17 cellular contexts compared by ENCODE assay signal in the genomic region with DNA sequence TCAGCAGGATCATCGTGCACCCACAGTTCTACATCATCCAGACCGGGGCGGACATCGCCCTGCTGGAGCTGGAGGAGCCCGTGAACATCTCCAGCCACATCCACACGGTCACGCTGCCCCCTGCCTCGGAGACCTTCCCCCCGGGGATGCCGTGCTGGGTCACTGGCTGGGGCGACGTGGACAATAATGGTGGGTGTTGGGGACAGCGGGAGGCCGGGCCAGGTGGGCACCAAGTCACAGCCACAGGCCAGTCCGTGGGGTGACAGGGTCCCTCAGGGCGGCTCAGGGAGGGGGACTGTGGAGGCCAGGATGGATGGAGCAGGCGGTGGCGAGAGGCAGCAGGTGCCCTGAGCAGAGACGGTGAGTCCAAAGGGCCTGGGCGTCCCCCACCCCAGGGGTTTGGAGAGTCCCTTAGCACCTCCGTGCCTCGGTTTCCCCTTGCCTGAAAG. TPM values are rescaled to one million over a fixed set of nuclear protein-coding genes. Genes with fewer than 3 reads are reported as not detected.
DNase-seq lines count a peak whose midpoint lies in the region; ATAC-seq, FAIRE-seq and TF ChIP-seq lines count a peak whose summit lies in the region.
"Had no signal": no experiment of that assay in that cellular context is flagged by ENCODE, and none has a peak within 500 bp of the region (broad histone marks: within the 10 kb centered on the region; RNA-seq: fewer than 3 reads in every experiment).

No MANE protein-coding gene starts in this region.

- H3K79me2 ChIP-seq in SK-N-SH (ENCODE audit: insufficient read depth) (no peaks in the 10 kb centered on the region), HepG2 (ENCODE audit: insufficient read depth, low read length) (no peaks in the 10 kb centered on the region)

- H3K4me1 ChIP-seq in SK-N-SH (ENCODE audit: control insufficient read depth in 1 of 2, insufficient read depth in 2 of 2, low read depth in 1 of 2, low read length in 1 of 2) = peaks cover 0 to 2% of the 10 kb centered on the region in 2 experiments; a peak in 1 of 4 replicates
- no peaks in the 10 kb centered on the region for H3K4me1 ChIP-seq in HepG2 (ENCODE audit: insufficient read depth, low read length)
- H3K4me1 ChIP-seq in right lobe of liver = no peaks in the 10 kb centered on the region
- peaks cover 0 to 2% of the 10 kb centered on the region in 2 donors for H3K4me1 ChIP-seq in neuronal stem cell (ENCODE audit: control insufficient read depth in 2 of 2, insufficient read depth in 1 of 2, low read depth in 1 of 2, low read length in 2 of 2)
- H3K4me1 ChIP-seq: HAP-1 had no signal

- WGBS in SK-N-SH (ENCODE audit: low lambda C conversion rate) = 35% methylated on average over 16 of the region's 22 CpGs
- 10% methylated on average over 15 of the region's 22 CpGs for WGBS in HepG2 (ENCODE audit: low lambda C conversion rate)
- WGBS in right lobe of liver (ENCODE audit: insufficient coverage, low coverage, low lambda C conversion rate, missing lambda C conversion rate) = 20% methylated on average over 1 of the region's 22 CpGs
- WGBS in neuronal stem cell (ENCODE audit: extremely low coverage in 2 of 2, insufficient read length in 2 of 2, insufficient replicate concordance in 1 of 2), 2 donors = no CpG with 5 or more reads among the region's 22 CpGs

- H2BK120ac ChIP-seq in neuronal stem cell (ENCODE audit: low read depth, low read length) = no peak overlapping the region

- peak overlapping the region; percentile 57 for H3K18ac ChIP-seq in neuronal stem cell (ENCODE audit: low read length)

- no peak overlapping the region for H3K9ac ChIP-seq in SK-N-SH
- no peak overlapping the region for H3K9ac ChIP-seq in HepG2 (ENCODE audit: insufficient read depth, low read depth, low read length)
- peak overlapping the region; percentile 60 for H3K9ac ChIP-seq in neuronal stem cell (ENCODE audit: low read depth, low read length, poor library complexity)
- H3K9ac ChIP-seq: BLaER1 treated with 17β-estradiol and CSF1 and Interleukin-3, amounts not matched to agents 10 nM and 100 nM had no signal

- H3K27ac ChIP-seq in SK-N-SH (ENCODE audit: low read depth in 2 of 2, low read length in 1 of 2) = no peak overlapping the region
- no peak overlapping the region for H3K27ac ChIP-seq in HepG2 (ENCODE audit: extremely low read length, insufficient read depth, low read length)
- H3K27ac ChIP-seq in right lobe of liver = no peak overlapping the region
- H3K27ac ChIP-seq in neuronal stem cell (replicated peaks; ENCODE audit: low read length) = no peak overlapping the region
- H3K27ac ChIP-seq: 22Rv1; BLaER1 treated with 17β-estradiol and CSF1 and Interleukin-3, amounts not matched to agents 10 nM and 100 nM had no signal

- peaks cover 4% of the 10 kb centered on the region for H3K79me1 ChIP-seq in neuronal stem cell (ENCODE audit: low read depth, low read length)

- intact Hi-C loops in HepG2 (cut with micrococcal nuclease; ENCODE audit: unreplicated experiment) = no loop called here
- intact Hi-C loops in right lobe of liver (cut with DNase I) = no loop called here

- H3K9me2 ChIP-seq in SK-N-SH = no peaks in the 10 kb centered on the region

- H3K27me3 ChIP-seq in SK-N-SH (ENCODE audit: insufficient read depth) = peaks cover 46% of the 10 kb centered on the region
- H3K27me3 ChIP-seq in HepG2 (ENCODE audit: control insufficient read depth in 1 of 2, insufficient read depth in 2 of 2, low read length in 2 of 2) = peaks cover 13 to 49% of the 10 kb centered on the region in 2 experiments; a peak in 4 of 5 replicates
- peaks cover 0 to 5% of the 10 kb centered on the region in 2 donors for H3K27me3 ChIP-seq in right lobe of liver
- H3K27me3 ChIP-seq in neuronal stem cell (ENCODE audit: control insufficient read depth in 3 of 3, insufficient read depth in 3 of 3, low read depth in 1 of 3, low read length in 3 of 3) = peaks cover 11 to 46% (median 32%) of the 10 kb centered on the region in 3 experiments

- no peak overlapping the region for H2AFZ ChIP-seq in SK-N-SH (ENCODE audit: low read depth)
- no peak overlapping the region for H2AFZ ChIP-seq in HepG2 (ENCODE audit: low read length)
- no peak overlapping the region for H2AFZ ChIP-seq in neuronal stem cell (ENCODE audit: low read length)

- FAIRE-seq in HepG2 (lab: Jason Lieb, UNC) = no peak
- FAIRE-seq: H1, HTR-8/SVneo had no signal

- ATAC-seq in SK-N-SH treated with all-trans-retinoic acid at 6 μM for 48 hours = peak; percentile 11; the same call in 2 of the 3 replicates
- peak; percentile 7; the same call in 2 of the 3 replicates for ATAC-seq in HepG2
- ATAC-seq in right lobe of liver = no peak
- ATAC-seq in HG02798 (IDR thresholded peaks at IDR 0.05; ENCODE audit: poor library complexity, unreplicated experiment) = no peak

- in situ Hi-C loops in HepG2 (cut with HindIII; ENCODE audit: extremely low pct_ligation_motif_present, low pct_unique_long_range_greater_than_20kb) = no loop called here

- no peak for TF ChIP-seq RAD21 in SK-N-SH (IDR thresholded peaks at IDR 0.05; ENCODE audit: low read length)
- TF ChIP-seq RAD21 in HepG2 (CRISPR knock-in tag; IDR thresholded peaks at IDR 0.05) = no peak

- H4K20me1 ChIP-seq in SK-N-SH (ENCODE audit: insufficient read depth) (no peaks in the 10 kb centered on the region), HepG2 (ENCODE audit: insufficient read depth, low read length) (no peaks in the 10 kb centered on the region)

- peak overlapping the region; percentile 43 for H4K91ac ChIP-seq in neuronal stem cell (ENCODE audit: low read depth, low read length, poor library complexity)

- no peak overlapping the region for H3K4me2 ChIP-seq in SK-N-SH
- no peak overlapping the region for H3K4me2 ChIP-seq in HepG2 (ENCODE audit: low read depth, low read length)
- H3K4me2 ChIP-seq in neuronal stem cell (ENCODE audit: insufficient read depth, low read length, poor library complexity, severe bottlenecking) = no peak overlapping the region

- TF ChIP-seq CTCF in SK-N-SH (IDR thresholded peaks at IDR 0.05) = no peak
- TF ChIP-seq CTCF in HepG2 (CRISPR knock-in tag; IDR thresholded peaks at IDR 0.05) = no peak
- no peak for TF ChIP-seq CTCF in right lobe of liver (IDR thresholded peaks at IDR 0.05)

- no peaks in the 10 kb centered on the region for H3F3A ChIP-seq in SK-N-SH (replicated peaks; ENCODE audit: insufficient read depth)

- peak overlapping the region; percentile 92 for H2AK5ac ChIP-seq in neuronal stem cell (ENCODE audit: low read depth, low read length)

- no peak overlapping the region for H3K4me3 ChIP-seq in SK-N-SH (ENCODE audit: low read depth in 2 of 2, low read length in 1 of 2)
- no peak overlapping the region for H3K4me3 ChIP-seq in HepG2 (replicated peaks in 1 of 3; ENCODE audit: insufficient read depth in 1 of 3, low read depth in 2 of 3, low read length in 3 of 3)
- H3K4me3 ChIP-seq in right lobe of liver = no peak overlapping the region
- no peak overlapping the region for H3K4me3 ChIP-seq in neuronal stem cell (ENCODE audit: low read length in 2 of 2)
- H3K4me3 ChIP-seq: BLaER1 treated with 17β-estradiol and CSF1 and Interleukin-3, amounts not matched to agents 10 nM and 100 nM; HAP-1 had no signal

- TF ChIP-seq EP300 in SK-N-SH (IDR thresholded peaks at IDR 0.05; ENCODE audit: borderline replicate concordance in 1 of 2, low read depth in 1 of 2, low read length in 1 of 2) (no peak), HepG2 (IDR thresholded peaks at IDR 0.05; ENCODE audit: low read depth in 2 of 2, low read length in 2 of 2) (no peak), HepG2 (CRISPR knock-in tag; IDR thresholded peaks at IDR 0.05; ENCODE audit: borderline replicate concordance) (no peak)

- BruUV-seq in HepG2 (replicated peaks; lab: Mats Ljungman, UMichigan) = no TSS peak

- TF ChIP-seq POLR2A in HepG2 (IDR thresholded peaks at IDR 0.05; ENCODE audit: insufficient read depth in 1 of 2, low read depth in 2 of 2, low read length in 2 of 2) = no peak
- no peak for TF ChIP-seq POLR2A in right lobe of liver (IDR thresholded peaks at IDR 0.05)

- H3K14ac ChIP-seq in neuronal stem cell (ENCODE audit: low read length) = peak overlapping the region; percentile 82

- no peak overlapping the region for H3K4ac ChIP-seq in neuronal stem cell (ENCODE audit: low read length)

- CTCF ChIA-PET in SK-N-SH (lab: Yijun Ruan, JAX) (no interaction called here), HepG2 (lab: Yijun Ruan, JAX; ENCODE audit: low intra/inter-chr PET ratio, low total read pairs) (no interaction called here)

- peak overlapping the region; percentile 85 for H2BK15ac ChIP-seq in neuronal stem cell (ENCODE audit: low read length)

- H3K9me3 ChIP-seq in SK-N-SH (no peaks in the 10 kb centered on the region), HepG2 (ENCODE audit: low read length) (no peaks in the 10 kb centered on the region), right lobe of liver (no peaks in the 10 kb centered on the region), neuronal stem cell (replicated peaks in 1 of 2; ENCODE audit: control insufficient read depth in 2 of 2, insufficient read depth in 1 of 2, low read depth in 1 of 2, low read length in 2 of 2) (no peaks in the 10 kb centered on the region)
- H3K9me3 ChIP-seq: BLaER1 treated with 17β-estradiol and CSF1 and Interleukin-3, amounts not matched to agents 10 nM and 100 nM; HAP-1 had no signal

- H2BK12ac ChIP-seq in neuronal stem cell (ENCODE audit: low read length) = peak overlapping the region; percentile 10

- no peak overlapping the region for H2BK5ac ChIP-seq in neuronal stem cell (ENCODE audit: low read length)

- POLR2A ChIA-PET in SK-N-SH (lab: Yijun Ruan, JAX) (no interaction called here), HepG2 (lab: Yijun Ruan, JAX) (no interaction called here)

- H3K36me3 ChIP-seq in SK-N-SH (replicated peaks in 1 of 2; ENCODE audit: control insufficient read depth in 1 of 2, insufficient read depth in 2 of 2, low read length in 1 of 2) (no peaks in the 10 kb centered on the region), HepG2 (replicated peaks in 1 of 2; ENCODE audit: control insufficient read depth in 1 of 2, insufficient read depth in 2 of 2, low read length in 2 of 2) (no peaks in the 10 kb centered on the region), right lobe of liver (no peaks in the 10 kb centered on the region), neuronal stem cell (replicated peaks in 1 of 2; ENCODE audit: control insufficient read depth in 2 of 2, insufficient read depth in 2 of 2, low read length in 2 of 2) (no peaks in the 10 kb centered on the region)
- H3K36me3 ChIP-seq: BLaER1 treated with 17β-estradiol and CSF1 and Interleukin-3, amounts not matched to agents 10 nM and 100 nM; HAP-1 had no signal

- H3K23ac ChIP-seq in neuronal stem cell (ENCODE audit: low read depth, low read length, poor library complexity) = peak overlapping the region; percentile 98

- DNase-seq in SK-N-SH = no peak
- DNase-seq in HepG2 (ENCODE audit: low spot score) = no peak
- DNase-seq in right lobe of liver = no peak
- no peak for DNase-seq in neuronal stem cell (ENCODE audit: low spot score)
- no peak for DNase-seq in NCI-H446 treated with DMSO at 0.1 percent for 48 hours (lab: John Stamatoyannopoulos, UW)
- DNase-seq: AML-193; Calu3; CD4-positive, CD25-positive, alpha-beta regulatory T cell; DMS 273 treated with DMSO at 0.1 percent for 48 hours had no signal

- H4K8ac ChIP-seq in neuronal stem cell (ENCODE audit: low read depth, low read length) = peak overlapping the region; percentile 43

RNA-seq across cellular contexts. Expression of gene TPSD1, which starts 1.0 kb away (rescaled TPM):
- polyA plus RNA-seq in SK-N-SH (2012; rRNA removed) (not detected in 2 replicates), HepG2 (2011; rRNA removed) (not detected in 2 replicates)
- polyA plus RNA-seq in SK-N-SH (2012; cell fraction: cytosol; rRNA removed) = not detected in 2 replicates
- not detected in 2 replicates for polyA plus RNA-seq in SK-N-SH (2012; cell fraction: nucleus; rRNA removed)
- total RNA-seq in HepG2 (2016; rRNA removed; fragmentation: Illumina TruSeq; extraction: Trizol) (not detected in 2 replicates), right lobe of liver (not detected)
- not detected in 2 replicates for total RNA-seq in HepG2 (2016; cell fraction: cytosol; rRNA removed; fragmentation: Illumina TruSeq; extraction: Trizol; ENCODE audit: low read depth)
- not detected in 2 replicates for total RNA-seq in HepG2 (2016; cell fraction: insoluble cytoplasmic fraction; rRNA removed; fragmentation: Illumina TruSeq; extraction: Trizol)
- total RNA-seq in HepG2 (2016; cell fraction: membrane; rRNA removed; fragmentation: Illumina TruSeq; extraction: Trizol) = not detected in 2 replicates
- not detected in 2 replicates for total RNA-seq in HepG2 (2016; cell fraction: nucleus; rRNA removed; fragmentation: Illumina TruSeq; extraction: Trizol)
- not detected in 2 replicates for polyA plus RNA-seq in HepG2 (2011; cell fraction: cytosol; rRNA removed)
- polyA plus RNA-seq in HepG2 (2011; cell fraction: nucleus; rRNA removed) = not detected in 2 replicates
- not detected in 2 replicates for polyA plus RNA-seq in HepG2 (2012)
- not detected in 2 replicates for polyA plus RNA-seq in HepG2 (2016; cell fraction: cytosol; fragmentation: Illumina TruSeq; extraction: Trizol; ENCODE audit: low read depth)
- not detected in 2 replicates for polyA plus RNA-seq in HepG2 (2016; cell fraction: insoluble cytoplasmic fraction; fragmentation: Illumina TruSeq; extraction: Trizol; ENCODE audit: low read depth)
- not detected in 2 replicates for polyA plus RNA-seq in HepG2 (2016; cell fraction: membrane; fragmentation: Illumina TruSeq; extraction: Trizol; ENCODE audit: low read depth)
- polyA plus RNA-seq in HepG2 (2016; cell fraction: nucleus; fragmentation: Illumina TruSeq; extraction: Trizol; ENCODE audit: insufficient read depth, low read depth) = not detected in 2 replicates
- polyA minus RNA-seq in HepG2 (2011; rRNA and poly(A)+ RNA removed; ENCODE audit: low replicate concordance) = not detected in 2 replicates
- polyA minus RNA-seq in HepG2 (2011; cell fraction: cytosol; rRNA and poly(A)+ RNA removed) = not detected in 2 replicates
- polyA minus RNA-seq in HepG2 (2011; cell fraction: nucleus; rRNA and poly(A)+ RNA removed) = not detected in 2 replicates
- polyA plus RNA-seq in neuronal stem cell (2013, experiment 1 of 2) = 0.06 TPM
- not detected for polyA plus RNA-seq in neuronal stem cell (2013, experiment 2 of 2)
- total RNA-seq: Calu3; CD4-positive, CD25-positive, alpha-beta regulatory T cell; Daoy; H1 had no signal
- polyA plus RNA-seq: CD4-positive, CD25-positive, alpha-beta regulatory T cell had no signal

RNA-seq across cellular contexts. Expression of gene TPSAB1, which starts 16.4 kb away (rescaled TPM):
- not detected in 2 replicates for polyA plus RNA-seq in SK-N-SH (2012; rRNA removed)
- not detected in 2 replicates for polyA plus RNA-seq in SK-N-SH (2012; cell fraction: cytosol; rRNA removed)
- 0.06 TPM in 1 of 2 replicates, not detected in the other for polyA plus RNA-seq in SK-N-SH (2012; cell fraction: nucleus; rRNA removed)
- total RNA-seq in HepG2 (2016; rRNA removed; fragmentation: Illumina TruSeq; extraction: Trizol) = not detected in 2 replicates
- total RNA-seq in HepG2 (2016; cell fraction: cytosol; rRNA removed; fragmentation: Illumina TruSeq; extraction: Trizol; ENCODE audit: low read depth) = not detected in 2 replicates
- not detected in 2 replicates for total RNA-seq in HepG2 (2016; cell fraction: insoluble cytoplasmic fraction; rRNA removed; fragmentation: Illumina TruSeq; extraction: Trizol)
- total RNA-seq in HepG2 (2016; cell fraction: membrane; rRNA removed; fragmentation: Illumina TruSeq; extraction: Trizol) = not detected in 2 replicates
- not detected in 2 replicates for total RNA-seq in HepG2 (2016; cell fraction: nucleus; rRNA removed; fragmentation: Illumina TruSeq; extraction: Trizol)
- 0.05 and 0.12 TPM in 2 replicates for polyA plus RNA-seq in HepG2 (2011; rRNA removed)
- polyA plus RNA-seq in HepG2 (2011; cell fraction: cytosol; rRNA removed) = 0.13 and 0.16 TPM in 2 replicates
- 0.35 TPM in 1 of 2 replicates, not detected in the other for polyA plus RNA-seq in HepG2 (2011; cell fraction: nucleus; rRNA removed)
- polyA plus RNA-seq in HepG2 (2012) = not detected in 2 replicates
- not detected in 2 replicates for polyA plus RNA-seq in HepG2 (2016; cell fraction: cytosol; fragmentation: Illumina TruSeq; extraction: Trizol; ENCODE audit: low read depth)
- not detected in 2 replicates for polyA plus RNA-seq in HepG2 (2016; cell fraction: insoluble cytoplasmic fraction; fragmentation: Illumina TruSeq; extraction: Trizol; ENCODE audit: low read depth)
- not detected in 2 replicates for polyA plus RNA-seq in HepG2 (2016; cell fraction: membrane; fragmentation: Illumina TruSeq; extraction: Trizol; ENCODE audit: low read depth)
- not detected in 2 replicates for polyA plus RNA-seq in HepG2 (2016; cell fraction: nucleus; fragmentation: Illumina TruSeq; extraction: Trizol; ENCODE audit: insufficient read depth, low read depth)
- polyA minus RNA-seq in HepG2 (2011; rRNA and poly(A)+ RNA removed; ENCODE audit: low replicate concordance) = not detected in 2 replicates
- not detected in 2 replicates for polyA minus RNA-seq in HepG2 (2011; cell fraction: cytosol; rRNA and poly(A)+ RNA removed)
- polyA minus RNA-seq in HepG2 (2011; cell fraction: nucleus; rRNA and poly(A)+ RNA removed) = not detected in 2 replicates
- total RNA-seq in right lobe of liver = 1 to 10 TPM in 1 of 6 experiments, under 1 TPM in 4, not detected in 1; 0.39 to 1.1 (median 0.81) TPM
- not detected for polyA plus RNA-seq in neuronal stem cell (2013, experiment 1 of 2)
- not detected for polyA plus RNA-seq in neuronal stem cell (2013, experiment 2 of 2)
- total RNA-seq: Calu3; CD4-positive, CD25-positive, alpha-beta regulatory T cell; Daoy; H1 had no signal
- polyA plus RNA-seq: CD4-positive, CD25-positive, alpha-beta regulatory T cell had no signal

RNA-seq across cellular contexts. Expression of gene TPSB2, which starts 26.9 kb away (rescaled TPM):
- polyA plus RNA-seq in SK-N-SH (2012; rRNA removed) (not detected in 2 replicates), HepG2 (2011; rRNA removed) (0.14 TPM in 1 of 2 replicates, not detected in the other)
- not detected in 2 replicates for polyA plus RNA-seq in SK-N-SH (2012; cell fraction: cytosol; rRNA removed)
- not detected in 2 replicates for polyA plus RNA-seq in SK-N-SH (2012; cell fraction: nucleus; rRNA removed)
- total RNA-seq in HepG2 (2016; rRNA removed; fragmentation: Illumina TruSeq; extraction: Trizol) (not detected in 2 replicates), right lobe of liver (1 to 10 TPM in 2 of 6 experiments, under 1 TPM in 2, not detected in 2; 0.24 to 1.6 (median 0.83) TPM)
- total RNA-seq in HepG2 (2016; cell fraction: cytosol; rRNA removed; fragmentation: Illumina TruSeq; extraction: Trizol; ENCODE audit: low read depth) = not detected in 2 replicates
- total RNA-seq in HepG2 (2016; cell fraction: insoluble cytoplasmic fraction; rRNA removed; fragmentation: Illumina TruSeq; extraction: Trizol) = not detected in 2 replicates
- not detected in 2 replicates for total RNA-seq in HepG2 (2016; cell fraction: membrane; rRNA removed; fragmentation: Illumina TruSeq; extraction: Trizol)
- total RNA-seq in HepG2 (2016; cell fraction: nucleus; rRNA removed; fragmentation: Illumina TruSeq; extraction: Trizol) = not detected in 2 replicates
- 0.14 and 0.15 TPM in 2 replicates for polyA plus RNA-seq in HepG2 (2011; cell fraction: cytosol; rRNA removed)
- polyA plus RNA-seq in HepG2 (2011; cell fraction: nucleus; rRNA removed) = 0.11 TPM in 1 of 2 replicates, not detected in the other
- not detected in 2 replicates for polyA plus RNA-seq in HepG2 (2012)
- polyA plus RNA-seq in HepG2 (2016; cell fraction: cytosol; fragmentation: Illumina TruSeq; extraction: Trizol; ENCODE audit: low read depth) = not detected in 2 replicates
- not detected in 2 replicates for polyA plus RNA-seq in HepG2 (2016; cell fraction: insoluble cytoplasmic fraction; fragmentation: Illumina TruSeq; extraction: Trizol; ENCODE audit: low read depth)
- not detected in 2 replicates for polyA plus RNA-seq in HepG2 (2016; cell fraction: membrane; fragmentation: Illumina TruSeq; extraction: Trizol; ENCODE audit: low read depth)
- not detected in 2 replicates for polyA plus RNA-seq in HepG2 (2016; cell fraction: nucleus; fragmentation: Illumina TruSeq; extraction: Trizol; ENCODE audit: insufficient read depth, low read depth)
- not detected in 2 replicates for polyA minus RNA-seq in HepG2 (2011; rRNA and poly(A)+ RNA removed; ENCODE audit: low replicate concordance)
- not detected in 2 replicates for polyA minus RNA-seq in HepG2 (2011; cell fraction: cytosol; rRNA and poly(A)+ RNA removed)
- polyA minus RNA-seq in HepG2 (2011; cell fraction: nucleus; rRNA and poly(A)+ RNA removed) = not detected in 2 replicates
- not detected for polyA plus RNA-seq in neuronal stem cell (2013, experiment 1 of 2)
- not detected for polyA plus RNA-seq in neuronal stem cell (2013, experiment 2 of 2)
- total RNA-seq: Calu3; CD4-positive, CD25-positive, alpha-beta regulatory T cell; Daoy; H1 had no signal
- polyA plus RNA-seq: CD4-positive, CD25-positive, alpha-beta regulatory T cell had no signal

RNA-seq across cellular contexts. Expression of gene TPSG1, which starts 31.8 kb away (rescaled TPM):
- not detected in 2 replicates for polyA plus RNA-seq in SK-N-SH (2012; rRNA removed)
- polyA plus RNA-seq in SK-N-SH (2012; cell fraction: cytosol; rRNA removed) = not detected in 2 replicates
- polyA plus RNA-seq in SK-N-SH (2012; cell fraction: nucleus; rRNA removed) = 0.05 TPM in 1 of 2 replicates, not detected in the other
- total RNA-seq in HepG2 (2016; rRNA removed; fragmentation: Illumina TruSeq; extraction: Trizol) = not detected in 2 replicates
- total RNA-seq in HepG2 (2016; cell fraction: cytosol; rRNA removed; fragmentation: Illumina TruSeq; extraction: Trizol; ENCODE audit: low read depth) = not detected in 2 replicates
- not detected in 2 replicates for total RNA-seq in HepG2 (2016; cell fraction: insoluble cytoplasmic fraction; rRNA removed; fragmentation: Illumina TruSeq; extraction: Trizol)
- total RNA-seq in HepG2 (2016; cell fraction: membrane; rRNA removed; fragmentation: Illumina TruSeq; extraction: Trizol) = not detected in 2 replicates
- total RNA-seq in HepG2 (2016; cell fraction: nucleus; rRNA removed; fragmentation: Illumina TruSeq; extraction: Trizol) = not detected in 2 replicates
- polyA plus RNA-seq in HepG2 (2011; rRNA removed) = not detected in 2 replicates
- polyA plus RNA-seq in HepG2 (2011; cell fraction: cytosol; rRNA removed) = 0.04 TPM in 1 of 2 replicates, not detected in the other
- polyA plus RNA-seq in HepG2 (2011; cell fraction: nucleus; rRNA removed) = 0.24 and 0.31 TPM in 2 replicates
- not detected in 2 replicates for polyA plus RNA-seq in HepG2 (2012)
- polyA plus RNA-seq in HepG2 (2016; cell fraction: cytosol; fragmentation: Illumina TruSeq; extraction: Trizol; ENCODE audit: low read depth) = not detected in 2 replicates
- polyA plus RNA-seq in HepG2 (2016; cell fraction: insoluble cytoplasmic fraction; fragmentation: Illumina TruSeq; extraction: Trizol; ENCODE audit: low read depth) = not detected in 2 replicates
- polyA plus RNA-seq in HepG2 (2016; cell fraction: membrane; fragmentation: Illumina TruSeq; extraction: Trizol; ENCODE audit: low read depth) = not detected in 2 replicates
- not detected in 2 replicates for polyA plus RNA-seq in HepG2 (2016; cell fraction: nucleus; fragmentation: Illumina TruSeq; extraction: Trizol; ENCODE audit: insufficient read depth, low read depth)
- not detected in 2 replicates for polyA minus RNA-seq in HepG2 (2011; rRNA and poly(A)+ RNA removed; ENCODE audit: low replicate concordance)
- not detected in 2 replicates for polyA minus RNA-seq in HepG2 (2011; cell fraction: cytosol; rRNA and poly(A)+ RNA removed)
- polyA minus RNA-seq in HepG2 (2011; cell fraction: nucleus; rRNA and poly(A)+ RNA removed) = not detected in 2 replicates
- under 1 TPM in 3 of 6 experiments, not detected in 3; 0.20 to 0.43 (median 0.43) TPM for total RNA-seq in right lobe of liver
- not detected for polyA plus RNA-seq in neuronal stem cell (2013, experiment 1 of 2)
- not detected for polyA plus RNA-seq in neuronal stem cell (2013, experiment 2 of 2)
- total RNA-seq: Calu3; CD4-positive, CD25-positive, alpha-beta regulatory T cell; H1 had no signal
- polyA plus RNA-seq: CD4-positive, CD25-positive, alpha-beta regulatory T cell; H1 had no signal

RNA-seq across cellular contexts. Expression of gene UBE2I, which starts 52.5 kb away (rescaled TPM):
- 107 and 113 TPM in 2 replicates for polyA plus RNA-seq in SK-N-SH (2012; rRNA removed)
- 126 and 141 TPM in 2 replicates for polyA plus RNA-seq in SK-N-SH (2012; cell fraction: cytosol; rRNA removed)
- 116 and 131 TPM in 2 replicates for polyA plus RNA-seq in SK-N-SH (2012; cell fraction: nucleus; rRNA removed)
- total RNA-seq in HepG2 (2016; rRNA removed; fragmentation: Illumina TruSeq; extraction: Trizol) = 75.8 and 87.9 TPM in 2 replicates
- total RNA-seq in HepG2 (2016; cell fraction: cytosol; rRNA removed; fragmentation: Illumina TruSeq; extraction: Trizol; ENCODE audit: low read depth) = 35.5 and 39.4 TPM in 2 replicates
- total RNA-seq in HepG2 (2016; cell fraction: insoluble cytoplasmic fraction; rRNA removed; fragmentation: Illumina TruSeq; extraction: Trizol) = 66.6 and 79.8 TPM in 2 replicates
- 55.4 and 63.3 TPM in 2 replicates for total RNA-seq in HepG2 (2016; cell fraction: membrane; rRNA removed; fragmentation: Illumina TruSeq; extraction: Trizol)
- 41.5 and 41.7 TPM in 2 replicates for total RNA-seq in HepG2 (2016; cell fraction: nucleus; rRNA removed; fragmentation: Illumina TruSeq; extraction: Trizol)
- polyA plus RNA-seq in HepG2 (2011; rRNA removed) = 79.5 and 98.9 TPM in 2 replicates
- polyA plus RNA-seq in HepG2 (2011; cell fraction: cytosol; rRNA removed) = 57.9 and 77.8 TPM in 2 replicates
- 115 and 128 TPM in 2 replicates for polyA plus RNA-seq in HepG2 (2011; cell fraction: nucleus; rRNA removed)
- 91.6 and 108 TPM in 2 replicates for polyA plus RNA-seq in HepG2 (2012)
- 94.9 and 118 TPM in 2 replicates for polyA plus RNA-seq in HepG2 (2016; cell fraction: cytosol; fragmentation: Illumina TruSeq; extraction: Trizol; ENCODE audit: low read depth)
- 181 and 205 TPM in 2 replicates for polyA plus RNA-seq in HepG2 (2016; cell fraction: insoluble cytoplasmic fraction; fragmentation: Illumina TruSeq; extraction: Trizol; ENCODE audit: low read depth)
- 118 and 119 TPM in 2 replicates for polyA plus RNA-seq in HepG2 (2016; cell fraction: membrane; fragmentation: Illumina TruSeq; extraction: Trizol; ENCODE audit: low read depth)
- 163 and 194 TPM in 2 replicates for polyA plus RNA-seq in HepG2 (2016; cell fraction: nucleus; fragmentation: Illumina TruSeq; extraction: Trizol; ENCODE audit: insufficient read depth, low read depth)
- polyA minus RNA-seq in HepG2 (2011; rRNA and poly(A)+ RNA removed; ENCODE audit: low replicate concordance) = 39.2 and 48.3 TPM in 2 replicates
- polyA minus RNA-seq in HepG2 (2011; cell fraction: cytosol; rRNA and poly(A)+ RNA removed) = 54.8 and 55.8 TPM in 2 replicates
- polyA minus RNA-seq in HepG2 (2011; cell fraction: nucleus; rRNA and poly(A)+ RNA removed) = 63.8 and 72.6 TPM in 2 replicates
- total RNA-seq in right lobe of liver = 10 to 100 TPM; 25.0 to 48.0 (median 39.3) TPM
- 253 TPM for polyA plus RNA-seq in neuronal stem cell (2013, experiment 1 of 2)
- polyA plus RNA-seq in neuronal stem cell (2013, experiment 2 of 2) = 258 TPM

Comparison
In these comparisons a context has a peak if more than half of its experiments do, and no peak if none do; other contexts are left out.
1. ATAC-seq: peak in SK-N-SH treated with all-trans-retinoic acid at 6 μM for 48 hours (single experiment) and HepG2 (single experiment); none in right lobe of liver (0 of 4) and HG02798 (single experiment).